30 cellular contexts compared by ENCODE assay signal in the genomic region with DNA sequence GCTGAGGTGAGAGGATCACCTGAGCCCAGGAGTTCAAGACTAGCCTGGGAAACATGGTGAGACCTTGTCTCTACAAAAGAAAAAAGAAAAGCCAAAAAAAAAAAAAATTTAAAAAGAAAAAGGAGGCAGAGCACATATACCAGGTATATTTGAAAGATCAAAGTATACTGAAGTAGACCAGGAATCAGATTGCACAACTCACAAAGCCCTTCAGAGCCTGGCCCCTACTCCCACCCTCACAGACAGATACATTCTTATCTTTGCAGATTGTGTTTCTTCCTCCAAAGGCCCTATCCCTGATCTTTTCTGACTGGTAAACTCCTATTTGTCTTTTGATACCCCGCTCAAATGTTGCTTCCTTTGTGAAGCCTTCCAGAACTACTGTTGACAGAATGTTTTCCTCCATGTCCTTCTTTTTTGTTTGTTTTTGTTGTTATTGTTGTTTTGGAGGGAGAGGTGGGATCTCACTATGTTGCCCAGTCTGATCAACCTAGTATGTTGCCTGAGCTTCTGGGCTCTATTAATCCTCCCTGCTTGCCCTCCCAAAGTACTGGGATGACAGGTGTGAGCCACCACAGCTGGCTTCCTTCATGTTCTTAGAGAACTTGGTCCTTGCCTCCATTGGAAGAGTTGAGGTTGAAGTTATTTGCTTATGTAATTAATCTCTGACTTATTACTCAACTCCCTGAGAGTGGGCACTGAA. TPM values are rescaled to one million over a fixed set of nuclear protein-coding genes. Genes with fewer than 3 reads are reported as not detected.
"Had no signal": no experiment of that assay in that cellular context is flagged by ENCODE, and none has a peak within 500 bp of the region (broad histone marks: within the 10 kb centered on the region; RNA-seq: fewer than 3 reads in every experiment).

No MANE protein-coding gene starts in this region.

- H3K4me3 Mint-ChIP-seq: dendritic cell treated with granulocyte-macrophage colony-stimulating factor and Interleukin-4, amounts not matched to agents 40 ng/mL and 50 ng/mL, for 4 days; endodermal cell; memory B cell; natural killer cell; stimulated activated naive B cell treated with anti-CD40 and anti-IgM and Interleukin-4, amounts not matched to agents 10 μg/mL and 1 μg/mL and 100 μg/mL, for 72 hours; stimulated activated naive CD8-positive, alpha-beta T cell treated with anti-CD3 and anti-CD28 coated beads, Interleukin-15, Interleukin-2, amounts not matched to agents 100 ng/mL and 50 ng/mL, for 24 hours had no signal

- FAIRE-seq: kidney, small intestine had no signal

- H3K9me3 Mint-ChIP-seq: dendritic cell treated with granulocyte-macrophage colony-stimulating factor and Interleukin-4, amounts not matched to agents 40 ng/mL and 50 ng/mL, for 4 days; endodermal cell; memory B cell; natural killer cell; stimulated activated naive B cell treated with anti-CD40 and anti-IgM and Interleukin-4, amounts not matched to agents 10 μg/mL and 1 μg/mL and 100 μg/mL, for 72 hours; stimulated activated naive CD8-positive, alpha-beta T cell treated with anti-CD3 and anti-CD28 coated beads, Interleukin-15, Interleukin-2, amounts not matched to agents 100 ng/mL and 50 ng/mL, for 24 hours had no signal

- H3K27ac ChIP-seq: epithelial cell of prostate, foreskin keratinocyte, heart left ventricle, hepatocyte, ovary, psoas muscle, transverse colon, upper lobe of right lung, uterus had no signal

- H3K4me1 ChIP-seq: upper lobe of right lung, uterus had no signal

- H3K27me3 ChIP-seq: foreskin keratinocyte, gastroesophageal sphincter, heart left ventricle, hepatocyte, ovary, transverse colon, upper lobe of right lung, uterus had no signal

- ATAC-seq: esophagus mucosa; foreskin keratinocyte; gastroesophageal sphincter; heart left ventricle; left lobe of liver; natural killer cell; psoas muscle; right cardiac atrium; stimulated activated naive B cell treated with anti-CD40 and anti-IgM and Interleukin-4, amounts not matched to agents 10 μg/mL and 1 μg/mL and 100 μg/mL, for 72 hours; upper lobe of right lung had no signal

- H3K9me3 ChIP-seq: gastroesophageal sphincter, heart left ventricle, ovary, psoas muscle, thoracic aorta, transverse colon, upper lobe of right lung, uterus had no signal

- H3K4me2 ChIP-seq: hepatocyte had no signal

- H2AFZ ChIP-seq: hepatocyte had no signal

- H3K4me3 ChIP-seq: gastroesophageal sphincter, heart left ventricle, hepatocyte, lung, ovary, psoas muscle, thoracic aorta, transverse colon, upper lobe of right lung, uterus had no signal

- H3K36me3 ChIP-seq: gastroesophageal sphincter, heart left ventricle, ovary, thoracic aorta, transverse colon, upper lobe of right lung, uterus had no signal

- H3K27ac Mint-ChIP-seq: dendritic cell treated with granulocyte-macrophage colony-stimulating factor and Interleukin-4, amounts not matched to agents 40 ng/mL and 50 ng/mL, for 4 days; endodermal cell; memory B cell; natural killer cell; stimulated activated naive B cell treated with anti-CD40 and anti-IgM and Interleukin-4, amounts not matched to agents 10 μg/mL and 1 μg/mL and 100 μg/mL, for 72 hours; stimulated activated naive CD8-positive, alpha-beta T cell treated with anti-CD3 and anti-CD28 coated beads, Interleukin-15, Interleukin-2, amounts not matched to agents 100 ng/mL and 50 ng/mL, for 24 hours had no signal

- DNase-seq: effector CD8-positive, alpha-beta T cell; endodermal cell; foreskin keratinocyte; heart left ventricle; kidney; natural killer cell; occipital lobe; ovary; posterior cingulate gyrus; psoas muscle; right cardiac atrium; small intestine; stimulated activated CD4-positive, alpha-beta T cell treated with anti-CD3 and anti-CD28 coated beads, Interleukin-15, amount 100 ng/mL, for 24 hours; stimulated activated CD4-positive, alpha-beta T cell treated with anti-CD3 and anti-CD28 coated beads, Interleukin-2, amount 100 ng/mL, for 48 hours; stimulated activated naive B cell treated with anti-CD40 and anti-IgM and Interleukin-4, amounts not matched to agents 10 μg/mL and 1 μg/mL and 100 μg/mL, for 72 hours; transverse colon; upper lobe of right lung; uterus had no signal

- H3K36me3 Mint-ChIP-seq: memory B cell; natural killer cell; stimulated activated naive B cell treated with anti-CD40 and anti-IgM and Interleukin-4, amounts not matched to agents 10 μg/mL and 1 μg/mL and 100 μg/mL, for 72 hours had no signal

RNA-seq across cellular contexts. Expression of gene MUC13, which starts 37.6 kb away (rescaled TPM):
- total RNA-seq: esophagus mucosa, foreskin keratinocyte, gastroesophageal sphincter, occipital lobe, renal cortical epithelial cell, right cardiac atrium, upper lobe of right lung had no signal
- polyA plus RNA-seq: foreskin keratinocyte, neural cell had no signal
